1 cellular context compared by ENCODE assay signal in the genomic region with DNA sequence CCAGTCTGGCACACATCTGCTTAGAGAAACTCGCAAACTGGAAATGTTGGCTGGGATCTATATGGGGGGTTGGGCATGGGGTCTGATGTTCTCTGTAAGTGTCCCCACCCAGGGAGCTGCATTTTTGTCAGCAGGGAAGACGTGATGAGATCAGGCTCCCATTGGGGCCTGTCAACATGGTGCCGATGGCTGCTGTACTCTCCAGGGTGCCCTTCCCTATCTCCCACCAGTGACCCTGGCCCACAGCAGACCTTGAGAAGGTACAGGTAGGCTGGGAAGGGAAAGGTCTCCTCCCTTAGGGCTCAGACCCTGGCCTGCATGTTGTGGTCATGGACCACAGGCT.
TF ChIP-seq lines count a peak whose summit lies in the region.

No MANE protein-coding gene starts in this region.

TF ChIP-seq in HCT116, 20 proteins besides CTCF, POLR2A, EP300 and RAD21:
- TF ChIP-seq SP1 (IDR thresholded peaks at IDR 0.05; ENCODE audit: low read depth) = no peak
- no peak for TF ChIP-seq TCF7L2 (IDR thresholded peaks at IDR 0.05; ENCODE audit: borderline replicate concordance, extremely low read depth, insufficient read depth, insufficient read length)
- TF ChIP-seq, protein P1, sequence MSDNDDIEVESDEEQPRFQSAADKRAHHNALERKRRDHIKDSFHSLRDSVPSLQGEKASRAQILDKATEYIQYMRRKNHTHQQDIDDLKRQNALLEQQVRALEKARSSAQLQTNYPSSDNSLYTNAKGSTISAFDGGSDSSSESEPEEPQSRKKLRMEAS (IDR thresholded peaks at IDR 0.05) = no peak
